In the genomic region with DNA sequence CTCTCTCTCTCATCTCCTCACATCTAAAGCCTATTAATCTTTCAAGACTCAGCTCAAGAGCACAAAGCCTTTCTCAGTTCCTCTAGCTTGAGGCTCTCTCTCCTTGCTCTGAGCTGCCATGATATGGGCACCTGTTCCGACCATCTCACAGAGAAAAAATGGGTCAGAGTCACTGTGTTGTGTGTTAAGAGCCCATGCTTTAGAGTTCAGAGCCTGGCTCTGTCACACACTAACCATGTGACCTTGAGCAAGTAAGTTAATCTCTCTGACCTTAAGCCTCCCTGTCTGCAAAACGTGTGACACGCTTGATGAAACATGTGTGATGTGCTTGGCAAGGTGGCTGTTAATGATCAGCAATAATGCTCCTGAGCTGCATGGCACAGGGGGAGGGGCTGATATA, we compare ENCODE assay signal across 1 cellular context.
TF ChIP-seq lines count a peak whose summit lies in the region.

No MANE protein-coding gene starts in this region.

TF ChIP-seq in HepG2, 621 proteins besides CTCF, POLR2A, EP300 and RAD21:
- peak; percentile 36; the same call in 1 of the 2 replicates for TF ChIP-seq ZMYM4 (CRISPR knock-in tag; IDR thresholded peaks at IDR 0.05)
- peak; percentile 39 to 44; a peak in 1 of 4 replicates for TF ChIP-seq NR2F1 (CRISPR knock-in tag; IDR thresholded peaks at IDR 0.05)
- TF ChIP-seq, protein P1, sequence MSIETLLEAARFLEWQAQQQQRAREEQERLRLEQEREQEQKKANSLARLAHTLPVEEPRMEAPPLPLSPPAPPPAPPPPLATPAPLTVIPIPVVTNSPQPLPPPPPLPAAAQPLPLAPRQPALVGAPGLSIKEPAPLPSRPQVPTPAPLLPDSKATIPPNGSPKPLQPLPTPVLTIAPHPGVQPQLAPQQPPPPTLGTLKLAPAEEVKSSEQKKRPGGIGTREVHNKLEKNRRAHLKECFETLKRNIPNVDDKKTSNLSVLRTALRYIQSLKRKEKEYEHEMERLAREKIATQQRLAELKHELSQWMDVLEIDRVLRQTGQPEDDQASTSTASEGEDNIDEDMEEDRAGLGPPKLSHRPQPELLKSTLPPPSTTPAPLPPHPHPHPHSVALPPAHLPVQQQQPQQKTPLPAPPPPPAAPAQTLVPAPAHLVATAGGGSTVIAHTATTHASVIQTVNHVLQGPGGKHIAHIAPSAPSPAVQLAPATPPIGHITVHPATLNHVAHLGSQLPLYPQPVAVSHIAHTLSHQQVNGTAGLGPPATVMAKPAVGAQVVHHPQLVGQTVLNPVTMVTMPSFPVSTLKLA (IDR thresholded peaks at IDR 0.05) = peak; percentile 14; the same call in 1 of the 2 replicates
- no peak for TF ChIP-seq ZNF350 (CRISPR knock-in tag; IDR thresholded peaks at IDR 0.05; ENCODE audit: borderline replicate concordance, low read depth)
- TF ChIP-seq ZNF746 (CRISPR knock-in tag; IDR thresholded peaks at IDR 0.05) = no peak
- TF ChIP-seq SALL1 (CRISPR knock-in tag; IDR thresholded peaks at IDR 0.05) = peak; percentile 54
- no peak for TF ChIP-seq DNMT3B (CRISPR knock-in tag; conservative IDR thresholded peaks at IDR 0.05)
- TF ChIP-seq ZNF136 (CRISPR knock-in tag; IDR thresholded peaks at IDR 0.05; ENCODE audit: low read depth) = no peak
- peak; percentile 34; the same call in 1 of the 2 replicates for TF ChIP-seq RARA (CRISPR knock-in tag; IDR thresholded peaks at IDR 0.05)
